ENCODE assay signal across 8 cellular contexts in genomic region chr2:27211943-27212625, GRCh38. TPM values are rescaled to one million over a fixed set of nuclear protein-coding genes. Genes with fewer than 3 reads are reported as not detected.
DNase-seq lines count a peak whose midpoint lies in the region; ATAC-seq and TF ChIP-seq lines count a peak whose summit lies in the region.

A gene with protein sequence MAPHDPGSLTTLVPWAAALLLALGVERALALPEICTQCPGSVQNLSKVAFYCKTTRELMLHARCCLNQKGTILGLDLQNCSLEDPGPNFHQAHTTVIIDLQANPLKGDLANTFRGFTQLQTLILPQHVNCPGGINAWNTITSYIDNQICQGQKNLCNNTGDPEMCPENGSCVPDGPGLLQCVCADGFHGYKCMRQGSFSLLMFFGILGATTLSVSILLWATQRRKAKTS (plus strand): TSS chr2:27212041. CDS start chr2:27212369, 328 bp downstream.
Gene SLC5A6, minus strand, starts transcription at chr2:27212268. Its CDS starts 4,618 bp downstream, at chr2:27207650.

- TF ChIP-seq POLR2A in GM15510 (IDR thresholded peaks at IDR 0.05; ENCODE audit: borderline replicate concordance, extremely low read depth, insufficient read length), result peak; percentile 92
- TF ChIP-seq POLR2A in adrenal gland (IDR thresholded peaks at IDR 0.05), result peak in 1 of 2 donors; percentile 80
- peak in 1 of 2 donors; percentile 84 for TF ChIP-seq POLR2A in heart left ventricle (IDR thresholded peaks at IDR 0.05)

- intact Hi-C loops in T-helper 1 cell treated with Interleukin-12 subunit alpha and Interleukin-12 subunit beta and Interleukin-4 antibody, amounts not matched to agents 30 ng/mL and 1 ng/mL, for 36 hours (cut with micrococcal nuclease), result loop anchor here (1.0 to 10.0 kb wide), 19 partner anchors 43 to 425 kb away; partner anchors contain the start of genes ABHD1, CCDC121, CENPA and EIF2B4
- intact Hi-C loops in adrenal gland (cut with DNase I), result no loop called here
- intact Hi-C loops in heart left ventricle (cut with DNase I), result loop anchor here in 5 of 10 donors (1.0 to 5.0 kb wide), 6 partner anchors 77 to 420 kb away; partner anchors contain the start of genes PREB (in 4 of the 5), NRBP1 (in 1 of the 5) and TMEM214 (in 1 of the 5)
- intact Hi-C loops in posterior vena cava (cut with DNase I), result no loop called here

- H3K36me3 Mint-ChIP-seq in type B pancreatic cell, result peaks cover 31% of the 10 kb centered on the region

- peak within 1 kb of the TSS; percentile 99 for H3K27ac Mint-ChIP-seq in type B pancreatic cell

- H3K4me3 Mint-ChIP-seq in type B pancreatic cell, result peak within 1 kb of the TSS; percentile 99

- TF ChIP-seq CTCF in adrenal gland (IDR thresholded peaks at IDR 0.05) (no peak), heart left ventricle (IDR thresholded peaks at IDR 0.05) (no peak), type B pancreatic cell (conservative IDR thresholded peaks at IDR 0.05) (no peak)

- no peaks in the 10 kb centered on the region for H3K27me3 Mint-ChIP-seq in type B pancreatic cell

- 0 to 2% (median 1%) methylated on average over 26 to 73 of the region's 73 CpGs for WGBS in adrenal gland, 4 donors
- 0 to 1% (median 0%) methylated on average over 22 to 73 of the region's 73 CpGs for WGBS in heart left ventricle, 4 donors

- H3K9me3 Mint-ChIP-seq in type B pancreatic cell, result no peaks in the 10 kb centered on the region

- DNase-seq in NCI-H146 treated with DMSO at 0.1 percent for 48 hours (lab: John Stamatoyannopoulos, UW; ENCODE audit: unreplicated experiment), result peak; percentile 77
- DNase-seq in adrenal gland, result peak; percentile 87 to 91 (median 89)
- DNase-seq in heart left ventricle, result peak; percentile 89 to 94 (median 91)
- peak; percentile 96 for DNase-seq in posterior vena cava (ENCODE audit: low spot score)
- peak; percentile 92 for DNase-seq in type B pancreatic cell (ENCODE audit: extremely low spot score, unreplicated experiment)

- H3K27ac ChIP-seq in adrenal gland, result peak within 1 kb of the TSS; percentile 75 to 98 (median 95)
- H3K27ac ChIP-seq in heart left ventricle, result peak within 1 kb of the TSS; percentile 93 to 100 (median 98)

- H3K4me1 Mint-ChIP-seq in type B pancreatic cell (ENCODE audit: unreplicated experiment), result peaks cover 38% of the 10 kb centered on the region

- H3K36me3 ChIP-seq in adrenal gland (replicated peaks in 1 of 2) (peaks cover 0 to 10% of the 10 kb centered on the region in 2 donors), heart left ventricle (peaks cover 0 to 54% (median 42%) of the 10 kb centered on the region in 9 donors)

- H3K27me3 ChIP-seq in adrenal gland, result no peaks in the 10 kb centered on the region
- H3K27me3 ChIP-seq in heart left ventricle, result no peaks in the 10 kb centered on the region

- H3K9me3 ChIP-seq in adrenal gland (replicated peaks in 1 of 3), result no peaks in the 10 kb centered on the region
- H3K9me3 ChIP-seq in heart left ventricle, result no peaks in the 10 kb centered on the region

- peak within 1 kb of the TSS; percentile 41 to 86 (median 70) for H3K4me3 ChIP-seq in adrenal gland
- H3K4me3 ChIP-seq in heart left ventricle, result peak within 1 kb of the TSS; percentile 63 to 97 (median 80)

- ATAC-seq in HG02884 (IDR thresholded peaks at IDR 0.05; ENCODE audit: unreplicated experiment) (peak; percentile 63), heart left ventricle (peak; percentile 95 to 98 (median 98))

- peaks cover 7 to 16% of the 10 kb centered on the region in 2 donors for H3K4me1 ChIP-seq in adrenal gland (replicated peaks in 1 of 2)
- peaks cover 4 to 26% (median 18%) of the 10 kb centered on the region in 12 donors for H3K4me1 ChIP-seq in heart left ventricle

RNA-seq across cellular contexts. Expression of the first gene that starts in this region (rescaled TPM):
- total RNA-seq in T-helper 1 cell treated with Interleukin-12 subunit alpha and Interleukin-12 subunit beta and Interleukin-4 antibody, amounts not matched to agents 30 ng/mL and 1 ng/mL, for 36 hours, result 77.9 and 80.9 TPM in 2 replicates
- total RNA-seq in adrenal gland (100 to 1,000 TPM; 124 to 292 (median 155) TPM), heart left ventricle (100 to 1,000 TPM in 8 of 9 donors, 10 to 100 TPM in 1; 96.9 to 210 (median 144) TPM), posterior vena cava (100 to 1,000 TPM in 1 of 2 donors, 10 to 100 TPM in 1; 76.1 to 116 TPM), type B pancreatic cell (ENCODE audit: low replicate concordance) (97.4 and 103 TPM in 2 replicates)
- polyA plus RNA-seq in adrenal gland (100 to 1,000 TPM; 139 to 228 (median 190) TPM), heart left ventricle (100 to 1,000 TPM; 126 to 195 TPM)

RNA-seq across cellular contexts. Expression of gene SLC5A6, which starts in this region (rescaled TPM):
- total RNA-seq in T-helper 1 cell treated with Interleukin-12 subunit alpha and Interleukin-12 subunit beta and Interleukin-4 antibody, amounts not matched to agents 30 ng/mL and 1 ng/mL, for 36 hours, result 46.8 and 54.6 TPM in 2 replicates
- 10 to 100 TPM; 13.5 to 22.9 (median 17.9) TPM for total RNA-seq in adrenal gland
- polyA plus RNA-seq in adrenal gland, result 10 to 100 TPM; 17.8 to 30.1 (median 18.1) TPM
- total RNA-seq in heart left ventricle, result 10 to 100 TPM in 5 of 9 donors, 1 to 10 TPM in 4; 6.3 to 16.7 (median 10.3) TPM
- polyA plus RNA-seq in heart left ventricle, result 10 to 100 TPM in 1 of 2 donors, 1 to 10 TPM in 1; 6.7 to 37.7 TPM
- total RNA-seq in posterior vena cava, result 10 to 100 TPM; 15.3 to 16.8 TPM
- total RNA-seq in type B pancreatic cell (ENCODE audit: low replicate concordance), result 63.6 and 76.3 TPM in 2 replicates

Comparison
In these comparisons a context has a peak if more than half of its experiments do, and no peak if none do; other contexts are left out.
1. Peak in every context shown above with its lines: DNase-seq, ATAC-seq, H3K4me3 ChIP-seq and H3K27ac ChIP-seq.